ENCODE assay signal across 17 cellular contexts in the genomic region with DNA sequence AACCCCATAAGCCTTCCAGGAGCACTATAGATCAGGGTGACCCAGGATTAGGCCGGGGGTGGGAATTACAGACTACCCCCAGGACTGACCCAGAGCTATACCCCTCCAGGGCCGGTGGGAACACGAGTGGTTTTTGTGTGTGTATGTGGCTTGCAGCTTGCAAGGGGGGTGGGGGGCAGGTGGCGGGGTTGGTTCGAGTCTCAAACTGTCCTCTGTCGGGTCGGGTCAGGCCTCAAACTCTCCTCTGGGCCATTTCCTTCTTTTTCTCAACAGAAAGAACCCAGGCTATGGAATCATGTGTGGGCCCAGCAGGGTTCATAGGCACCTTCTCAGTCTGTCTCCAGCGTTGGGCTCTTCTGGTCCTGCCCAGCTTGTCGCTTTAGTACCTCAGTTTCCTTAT. TPM values are rescaled to one million over a fixed set of nuclear protein-coding genes. Genes with fewer than 3 reads are reported as not detected.
A peak's percentile ranks its signal among the peaks of the same experiment; 100 is the strongest.
DNase-seq lines count a peak whose midpoint lies in the region; ATAC-seq and TF ChIP-seq lines count a peak whose summit lies in the region.
"Had no signal": no experiment of that assay in that cellular context is flagged by ENCODE, and none has a peak within 500 bp of the region (broad histone marks: within the 10 kb centered on the region; RNA-seq: fewer than 3 reads in every experiment).

No MANE protein-coding gene starts in this region.

- H3K4me3 ChIP-seq in GM23338, result no peak overlapping the region
- H3K4me3 ChIP-seq: Peyer's patch had no signal

- peaks cover 26% of the 10 kb centered on the region for H3F3A ChIP-seq in GM23338 (replicated peaks; ENCODE audit: low read depth)

- no peaks in the 10 kb centered on the region for H3K27me3 Mint-ChIP-seq in activated naive CD4-positive, alpha-beta T cell treated with anti-CD3 and anti-CD28 coated beads for 36 hours (ENCODE audit: low read depth)
- peaks cover 25% of the 10 kb centered on the region for H3K27me3 Mint-ChIP-seq in GM23338 (ENCODE audit: insufficient read depth, low read depth, poor library complexity)
- no peaks in the 10 kb centered on the region for H3K27me3 Mint-ChIP-seq in central memory CD8-positive, alpha-beta T cell
- no peaks in the 10 kb centered on the region for H3K27me3 Mint-ChIP-seq in naive thymus-derived CD8-positive, alpha-beta T cell

- TF ChIP-seq CTCF in GM23338 (conservative IDR thresholded peaks at IDR 0.05; ENCODE audit: low read depth in 2 of 2), result no peak

- peaks cover 21% of the 10 kb centered on the region for H3K36me3 Mint-ChIP-seq in activated naive CD4-positive, alpha-beta T cell treated with anti-CD3 and anti-CD28 coated beads for 36 hours (ENCODE audit: low read depth)
- H3K36me3 Mint-ChIP-seq in GM23338 (ENCODE audit: low read depth), result peaks cover 30% of the 10 kb centered on the region
- peaks cover 11% of the 10 kb centered on the region for H3K36me3 Mint-ChIP-seq in central memory CD8-positive, alpha-beta T cell (ENCODE audit: insufficient read depth)
- H3K36me3 Mint-ChIP-seq in naive thymus-derived CD8-positive, alpha-beta T cell, result peaks cover 0 to 6% (median 3%) of the 10 kb centered on the region in 3 donors

- peaks cover 77% of the 10 kb centered on the region for H3K79me2 ChIP-seq in GM23338 (replicated peaks; ENCODE audit: insufficient read depth)

- intact Hi-C loops in activated naive CD4-positive, alpha-beta T cell treated with anti-CD3 and anti-CD28 coated beads for 36 hours (cut with micrococcal nuclease), result no loop called here

- CTCF ChIA-PET in activated naive CD4-positive, alpha-beta T cell treated with anti-CD3 and anti-CD28 coated beads for 36 hours (lab: Charles Lee), result interaction anchor here (0.9 to 1.2 kb wide), 3 partner anchors 43 to 61 kb away, joined by 3 to 4 read pairs (median 4); no protein-coding TSS in a partner anchor

- peaks cover 50% of the 10 kb centered on the region for H3K4me1 ChIP-seq in GM23338 (ENCODE audit: insufficient read depth)

- no peak overlapping the region for H2AFZ ChIP-seq in GM23338

- no peak for ATAC-seq in GM23338
- ATAC-seq in central memory CD8-positive, alpha-beta T cell (replicated peaks; ENCODE audit: extremely low read depth, poor library complexity, severe bottlenecking), result no peak
- ATAC-seq in naive thymus-derived CD8-positive, alpha-beta T cell, result no peak
- no peak for ATAC-seq in HG02763 (IDR thresholded peaks at IDR 0.05; ENCODE audit: unreplicated experiment)

- no peaks in the 10 kb centered on the region for H3K36me3 ChIP-seq in GM23338 (ENCODE audit: insufficient read depth)
- H3K36me3 ChIP-seq: Peyer's patch had no signal

- H4K20me1 ChIP-seq in GM23338 (replicated peaks; ENCODE audit: insufficient read depth), result peaks cover 28% of the 10 kb centered on the region

- no peak for DNase-seq in activated naive CD4-positive, alpha-beta T cell treated with anti-CD3 and anti-CD28 coated beads for 36 hours
- no peak for DNase-seq in activated naive CD4-positive, alpha-beta T cell (lab: John Stamatoyannopoulos, UW)
- no peak for DNase-seq in GM23338 (ENCODE audit: low spot score)
- DNase-seq in central memory CD8-positive, alpha-beta T cell (ENCODE audit: low spot score in 2 of 2), result no peak
- no peak for DNase-seq in naive thymus-derived CD8-positive, alpha-beta T cell
- DNase-seq in NCI-H2107 treated with DMSO at 0.1 percent for 48 hours (lab: John Stamatoyannopoulos, UW; ENCODE audit: unreplicated experiment), result no peak
- no peak for DNase-seq in germinal center (ENCODE audit: low spot score)
- DNase-seq: EL, NCI-H1092, NCI-H146, NCI-H2227 treated with DMSO at 0.1 percent for 48 hours, NCI-H524 treated with DMSO at 0.1 percent for 48 hours, Peyer's patch, SHP77 had no signal

- H3K27ac Mint-ChIP-seq in activated naive CD4-positive, alpha-beta T cell treated with anti-CD3 and anti-CD28 coated beads for 36 hours, result peak overlapping the region; percentile 85
- H3K27ac Mint-ChIP-seq in GM23338, result peak overlapping the region; percentile 78; the same call in 1 of the 2 replicates
- H3K27ac Mint-ChIP-seq in central memory CD8-positive, alpha-beta T cell (ENCODE audit: low read depth), result peak overlapping the region; percentile 87
- peak overlapping the region; percentile 22 to 99 (median 68) for H3K27ac Mint-ChIP-seq in naive thymus-derived CD8-positive, alpha-beta T cell

- H3K4me3 Mint-ChIP-seq in activated naive CD4-positive, alpha-beta T cell treated with anti-CD3 and anti-CD28 coated beads for 36 hours, result no peak overlapping the region
- no peak overlapping the region for H3K4me3 Mint-ChIP-seq in GM23338
- H3K4me3 Mint-ChIP-seq in central memory CD8-positive, alpha-beta T cell, result no peak overlapping the region
- H3K4me3 Mint-ChIP-seq in naive thymus-derived CD8-positive, alpha-beta T cell, result no peak overlapping the region
- H3K4me3 Mint-ChIP-seq: CD14-positive monocyte had no signal

- POLR2A ChIA-PET in naive thymus-derived CD8-positive, alpha-beta T cell (lab: Charles Lee), result interaction anchor here (0.6 to 2.0 kb wide), 3 partner anchors 9 to 51 kb away, joined by 3 to 10 read pairs (median 8); no protein-coding TSS in a partner anchor

- no peaks in the 10 kb centered on the region for H3K27me3 ChIP-seq in GM23338 (ENCODE audit: insufficient read depth)
- H3K27me3 ChIP-seq: Peyer's patch had no signal

- H3K9me3 Mint-ChIP-seq in activated naive CD4-positive, alpha-beta T cell treated with anti-CD3 and anti-CD28 coated beads for 36 hours, result peaks cover 6% of the 10 kb centered on the region
- peaks cover 8% of the 10 kb centered on the region for H3K9me3 Mint-ChIP-seq in GM23338
- H3K9me3 Mint-ChIP-seq in central memory CD8-positive, alpha-beta T cell, result no peaks in the 10 kb centered on the region
- no peaks in the 10 kb centered on the region for H3K9me3 Mint-ChIP-seq in naive thymus-derived CD8-positive, alpha-beta T cell

- H3K4me2 ChIP-seq in GM23338, result no peak overlapping the region

- H3K27ac ChIP-seq in GM23338 (ENCODE audit: low read depth), result 0 out of 2 replicates have a peak overlapping the region, but pooled peaks have one; percentile 55
- H3K27ac ChIP-seq: KMS-11, Peyer's patch had no signal

- H3K4me1 Mint-ChIP-seq in activated naive CD4-positive, alpha-beta T cell treated with anti-CD3 and anti-CD28 coated beads for 36 hours (ENCODE audit: low read depth), result peaks cover 91% of the 10 kb centered on the region
- peaks cover 81% of the 10 kb centered on the region for H3K4me1 Mint-ChIP-seq in GM23338
- H3K4me1 Mint-ChIP-seq in central memory CD8-positive, alpha-beta T cell, result peaks cover 86% of the 10 kb centered on the region
- peaks cover 43 to 87% (median 70%) of the 10 kb centered on the region in 4 donors for H3K4me1 Mint-ChIP-seq in naive thymus-derived CD8-positive, alpha-beta T cell

- H3K9me2 ChIP-seq in GM23338 (ENCODE audit: insufficient read depth), result no peaks in the 10 kb centered on the region

TF ChIP-seq in GM23338, 12 proteins besides CTCF, POLR2A, EP300 and RAD21:
- no peak for TF ChIP-seq ZNF331 (CRISPR knock-in tag; IDR thresholded peaks at IDR 0.05; ENCODE audit: low read depth)
- no peak for TF ChIP-seq STAT1 (IDR thresholded peaks at IDR 0.05; ENCODE audit: unreplicated experiment)

RNA-seq across cellular contexts. Expression of gene BCR, which starts 58.4 kb away (rescaled TPM):
- 10 to 100 TPM; 62.3 to 63.3 TPM for total RNA-seq in activated naive CD4-positive, alpha-beta T cell treated with anti-CD3 and anti-CD28 coated beads for 36 hours
- total RNA-seq in GM23338 (2014; rRNA removed; shearing (Covaris generic)), result 101 and 121 TPM in 2 replicates
- polyA plus RNA-seq in GM23338 (2016; fragmentation: Nextera tagmentation; extraction: Ambion mirVana), result 15.6 and 17.7 TPM in 2 replicates
- 10 to 100 TPM; 72.1 to 76.9 TPM for total RNA-seq in naive thymus-derived CD8-positive, alpha-beta T cell
- polyA plus RNA-seq in naive thymus-derived CD8-positive, alpha-beta T cell, result 10 to 100 TPM in 1 of 3 donors, 1 to 10 TPM in 2; 3.8 to 18.3 (median 5.6) TPM
